Comparison of ENCODE assay signal across 1 cellular context in genomic region chr11:63843042-63843441, GRCh38.
TF ChIP-seq lines count a peak whose summit lies in the region.

No MANE protein-coding gene starts in this region.

TF ChIP-seq in GM12878, 131 proteins besides CTCF, POLR2A, EP300 and RAD21:
- TF ChIP-seq RUNX3 (IDR thresholded peaks at IDR 0.05; ENCODE audit: low read length): no peak
- TF ChIP-seq TAF1 (IDR thresholded peaks at IDR 0.05; ENCODE audit: borderline replicate concordance, low read depth, low read length): no peak
- TF ChIP-seq PBX3 (IDR thresholded peaks at IDR 0.05; ENCODE audit: insufficient replicate concordance, low read depth, low read length): no peak
- TF ChIP-seq WRNIP1 (IDR thresholded peaks at IDR 0.05; ENCODE audit: borderline replicate concordance, low read depth, low read length): no peak
- no peak for TF ChIP-seq FOS (IDR thresholded peaks at IDR 0.05; ENCODE audit: borderline replicate concordance, extremely low read depth, insufficient read length)
- no peak for TF ChIP-seq MYC (IDR thresholded peaks at IDR 0.05; ENCODE audit: insufficient read depth, insufficient read length, insufficient replicate concordance, low read length, severe bottlenecking)
- no peak for TF ChIP-seq ZNF274 (IDR thresholded peaks at IDR 0.05; ENCODE audit: insufficient read depth, insufficient read length)
- no peak for TF ChIP-seq KDM1A (IDR thresholded peaks at IDR 0.05; ENCODE audit: borderline replicate concordance)
- TF ChIP-seq CREM (IDR thresholded peaks at IDR 0.05; ENCODE audit: low read depth): no peak
- no peak for TF ChIP-seq SMAD5 (IDR thresholded peaks at IDR 0.05; ENCODE audit: low read depth)
- no peak for TF ChIP-seq ZNF384 (IDR thresholded peaks at IDR 0.05; ENCODE audit: borderline replicate concordance, low read depth, low read length)
- no peak for TF ChIP-seq ZZZ3 (IDR thresholded peaks at IDR 0.05; ENCODE audit: control insufficient read depth, insufficient read length, low read depth)
- TF ChIP-seq BACH1 (IDR thresholded peaks at IDR 0.05; ENCODE audit: borderline replicate concordance): no peak
- no peak for TF ChIP-seq SKIL (IDR thresholded peaks at IDR 0.05; ENCODE audit: low read depth, poor library complexity, severe bottlenecking)
- no peak for TF ChIP-seq RFX5 (IDR thresholded peaks at IDR 0.05; ENCODE audit: low read depth, low read length)
